In genomic region chr3:125142418-125142778, GRCh38 we compare ENCODE assay signal across 9 cellular contexts.
DNase-seq lines count a peak whose midpoint lies in the region; ATAC-seq and TF ChIP-seq lines count a peak whose summit lies in the region.
"Had no signal": no experiment of that assay in that cellular context is flagged by ENCODE, and none has a peak within 500 bp of the region (broad histone marks: within the 10 kb centered on the region; RNA-seq: fewer than 3 reads in every experiment).

No MANE protein-coding gene starts in this region.

- DNase-seq in activated CD8-positive, alpha-beta memory T cell treated with anti-CD3 and anti-CD28 coated beads, Interleukin-2, amount 10 ng/mL, durations not matched to agents 7 days and 5 days, result no peak
- no peak for DNase-seq in activated CD8-positive, alpha-beta memory T cell treated with anti-CD3 and anti-CD28 coated beads, Interleukin-2, amount 50 U/mL, for 4 hours
- no peak for DNase-seq in activated naive CD8-positive, alpha-beta T cell treated with anti-CD3 and anti-CD28 coated beads for 36 hours
- DNase-seq in lung (ENCODE audit: low spot score) (no peak), NCI-H345 (lab: John Stamatoyannopoulos, UW) (no peak), DMS53 (lab: John Stamatoyannopoulos, UW) (no peak)

- H3K27me3 Mint-ChIP-seq in activated CD8-positive, alpha-beta memory T cell treated with anti-CD3 and anti-CD28 coated beads, Interleukin-2, amount 10 ng/mL, durations not matched to agents 7 days and 5 days, result peaks cover 56% of the 10 kb centered on the region
- peaks cover 4% of the 10 kb centered on the region for H3K27me3 Mint-ChIP-seq in activated naive CD8-positive, alpha-beta T cell treated with anti-CD3 and anti-CD28 coated beads for 36 hours

- H3K27me3 ChIP-seq in lung (ENCODE audit: control insufficient read depth, insufficient read depth), result no peaks in the 10 kb centered on the region

- peak overlapping the region; percentile 4 to 52 for H3K27ac ChIP-seq in lung (ENCODE audit: low read depth in 1 of 2, low read length in 1 of 2)
- H3K27ac ChIP-seq in temporal lobe (ENCODE audit: low read depth, low read length), result peak overlapping the region; percentile 19
- H3K27ac ChIP-seq: A549 had no signal

- H3K36me3 Mint-ChIP-seq in activated CD8-positive, alpha-beta memory T cell treated with anti-CD3 and anti-CD28 coated beads, Interleukin-2, amount 10 ng/mL, durations not matched to agents 7 days and 5 days, result peaks cover 8% of the 10 kb centered on the region
- H3K36me3 Mint-ChIP-seq in activated naive CD8-positive, alpha-beta T cell treated with anti-CD3 and anti-CD28 coated beads for 36 hours, result peaks cover 3% of the 10 kb centered on the region

- CTCF ChIA-PET in activated CD8-positive, alpha-beta memory T cell treated with anti-CD3 and anti-CD28 coated beads, Interleukin-2, amount 10 ng/mL, durations not matched to agents 7 days and 5 days (lab: Charles Lee), result interaction anchor here (0.8 to 2.7 kb wide), 7 partner anchors 8 to 89 kb away, joined by 3 to 11 read pairs (median 6); no protein-coding TSS in a partner anchor

- H3K4me3 ChIP-seq in lung, result no peak overlapping the region
- H3K4me3 ChIP-seq: A549 had no signal

- no peak for ATAC-seq in activated CD8-positive, alpha-beta memory T cell treated with anti-CD3 and anti-CD28 coated beads, Interleukin-2, amount 10 ng/mL, durations not matched to agents 7 days and 5 days
- ATAC-seq in lung (ENCODE audit: insufficient read depth, low FRiP score), result no peak
- no peak for ATAC-seq in GM19328 (IDR thresholded peaks at IDR 0.05; ENCODE audit: unreplicated experiment)
- ATAC-seq: A549 had no signal

- H3K9me3 Mint-ChIP-seq in activated CD8-positive, alpha-beta memory T cell treated with anti-CD3 and anti-CD28 coated beads, Interleukin-2, amount 10 ng/mL, durations not matched to agents 7 days and 5 days (ENCODE audit: low read depth), result no peaks in the 10 kb centered on the region
- peaks cover 5% of the 10 kb centered on the region for H3K9me3 Mint-ChIP-seq in activated naive CD8-positive, alpha-beta T cell treated with anti-CD3 and anti-CD28 coated beads for 36 hours

- TF ChIP-seq CTCF in lung (IDR thresholded peaks at IDR 0.05; ENCODE audit: control extremely low read depth, extremely low read depth), result no peak

- peaks cover 41% of the 10 kb centered on the region for H3K4me1 Mint-ChIP-seq in activated CD8-positive, alpha-beta memory T cell treated with anti-CD3 and anti-CD28 coated beads, Interleukin-2, amount 10 ng/mL, durations not matched to agents 7 days and 5 days
- peaks cover 28% of the 10 kb centered on the region for H3K4me1 Mint-ChIP-seq in activated naive CD8-positive, alpha-beta T cell treated with anti-CD3 and anti-CD28 coated beads for 36 hours

- no peak overlapping the region for H3K4me3 Mint-ChIP-seq in activated CD8-positive, alpha-beta memory T cell treated with anti-CD3 and anti-CD28 coated beads, Interleukin-2, amount 10 ng/mL, durations not matched to agents 7 days and 5 days
- peak overlapping the region; percentile 74 for H3K4me3 Mint-ChIP-seq in activated naive CD8-positive, alpha-beta T cell treated with anti-CD3 and anti-CD28 coated beads for 36 hours

- peaks cover 0 to 32% of the 10 kb centered on the region in 2 donors for H3K4me1 ChIP-seq in lung (ENCODE audit: control insufficient read depth in 2 of 2, insufficient read depth in 2 of 2, low read length in 2 of 2)

- peaks cover 0 to 4% of the 10 kb centered on the region in 2 donors for H3K9me3 ChIP-seq in lung (ENCODE audit: control insufficient read depth in 2 of 2, insufficient read depth in 1 of 2, low read length in 1 of 2)
- H3K9me3 ChIP-seq: A549 had no signal

- WGBS in lung, 2 donors, result 90 to 91% methylated on average over 12 of the region's 12 CpGs

- no peaks in the 10 kb centered on the region for H3K36me3 ChIP-seq in lung (ENCODE audit: control insufficient read depth in 2 of 2, insufficient read depth in 2 of 2, low read length in 2 of 2)

- peak overlapping the region; percentile 95 for H3K27ac Mint-ChIP-seq in activated CD8-positive, alpha-beta memory T cell treated with anti-CD3 and anti-CD28 coated beads, Interleukin-2, amount 10 ng/mL, durations not matched to agents 7 days and 5 days
- peak overlapping the region; percentile 91 for H3K27ac Mint-ChIP-seq in activated naive CD8-positive, alpha-beta T cell treated with anti-CD3 and anti-CD28 coated beads for 36 hours
